In the genomic region with DNA sequence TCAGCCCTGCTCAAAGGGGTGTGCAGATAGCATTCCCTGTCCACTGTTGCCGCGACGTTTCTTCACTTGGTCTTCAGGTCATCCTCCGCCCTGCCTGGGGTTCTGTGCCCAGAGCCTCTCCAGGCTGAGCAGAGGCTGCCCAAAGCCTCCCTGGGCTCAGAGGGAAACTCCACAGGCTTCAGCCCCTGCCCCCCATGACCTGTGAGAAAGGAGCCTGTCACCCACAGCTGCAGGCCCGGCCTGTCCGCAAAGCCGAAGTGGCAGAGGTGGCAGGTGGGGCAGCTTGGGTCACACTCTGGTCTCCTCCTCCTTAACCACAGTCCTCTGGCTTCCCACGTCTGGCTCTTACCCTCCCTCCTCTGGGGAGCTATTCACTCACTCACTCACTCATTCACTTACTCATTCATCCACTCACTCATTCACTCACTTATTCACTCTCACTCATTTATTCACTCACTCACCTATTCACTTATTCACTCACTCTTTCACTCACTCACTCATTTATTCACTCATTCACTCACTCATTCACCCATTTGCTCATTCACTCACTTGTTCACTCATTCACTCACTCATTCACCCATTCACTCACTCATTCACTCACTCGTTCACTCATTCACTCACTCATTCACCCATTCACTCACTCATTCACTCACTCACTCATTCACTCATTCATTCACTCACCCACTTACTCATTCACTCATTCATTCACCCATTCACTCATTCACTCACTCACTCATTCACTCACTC, we compare ENCODE assay signal across 1 cellular context.
TF ChIP-seq lines count a peak whose summit lies in the region.

No MANE protein-coding gene starts in this region.

TF ChIP-seq in A549, 52 proteins besides CTCF, POLR2A, EP300 and RAD21 (continued from another document):
- no peak for TF ChIP-seq MAZ (IDR thresholded peaks at IDR 0.05; ENCODE audit: borderline replicate concordance, low read depth, low read length)
- TF ChIP-seq RNF2 (IDR thresholded peaks at IDR 0.05; ENCODE audit: borderline replicate concordance, low read depth) = no peak
- no peak for TF ChIP-seq KDM1A (IDR thresholded peaks at IDR 0.05; ENCODE audit: low read depth)
- no peak for TF ChIP-seq ATOH8 (CRISPR knock-in tag; IDR thresholded peaks at IDR 0.05; ENCODE audit: low read depth)
- no peak for TF ChIP-seq CHD2 (IDR thresholded peaks at IDR 0.05; ENCODE audit: low read length, partially characterized antibody)
- no peak for TF ChIP-seq ESRRA (IDR thresholded peaks at IDR 0.05; ENCODE audit: borderline replicate concordance, low read length)
